ENCODE assay signal across 18 cellular contexts in genomic region chr1:90558126-90558525, GRCh38.
"Had no signal": no experiment of that assay in that cellular context is flagged by ENCODE, and none has a peak within 500 bp of the region (broad histone marks: within the 10 kb centered on the region; RNA-seq: fewer than 3 reads in every experiment).

No MANE protein-coding gene starts in this region.

- H3K9me3 ChIP-seq: transverse colon had no signal

- H3K27ac ChIP-seq: brain microvascular endothelial cell, transverse colon had no signal

- H3K36me3 ChIP-seq: brain microvascular endothelial cell, transverse colon had no signal

- H3K27me3 ChIP-seq: brain microvascular endothelial cell, transverse colon had no signal

- H3K4me3 ChIP-seq: transverse colon had no signal

- H3K4me1 ChIP-seq: transverse colon had no signal

- DNase-seq: activated CD4-positive, alpha-beta memory T cell treated with anti-CD3 and anti-CD28 coated beads, Interleukin-2, amount 10 ng/mL, durations not matched to agents 7 days and 5 days; activated gamma-delta T cell treated with Interleukin-2 at 50 U/mL for 16 hours; activated T-cell treated with anti-CD3 and anti-CD28 coated beads, Interleukin-2, amount 50 U/mL, for 48 hours; brain microvascular endothelial cell; cortex of kidney; effector CD8-positive, alpha-beta T cell; glutamatergic neuron; hypothalamus; kidney glomerular epithelial cell; left ventricle myocardium superior; mesenchymal stem cell; nucleus accumbens; posterior cingulate gyrus; retina; stimulated activated CD4-positive, alpha-beta T cell treated with anti-CD3 and anti-CD28 coated beads, Interleukin-2, amount 100 ng/mL, for 48 hours; stimulated activated naive B cell treated with anti-CD40 and anti-IgM and Interleukin-4, amounts not matched to agents 10 μg/mL and 1 μg/mL and 100 μg/mL, for 72 hours; substantia nigra; transverse colon had no signal
